Comparison of ENCODE assay signal across 7 cellular contexts in the genomic region with DNA sequence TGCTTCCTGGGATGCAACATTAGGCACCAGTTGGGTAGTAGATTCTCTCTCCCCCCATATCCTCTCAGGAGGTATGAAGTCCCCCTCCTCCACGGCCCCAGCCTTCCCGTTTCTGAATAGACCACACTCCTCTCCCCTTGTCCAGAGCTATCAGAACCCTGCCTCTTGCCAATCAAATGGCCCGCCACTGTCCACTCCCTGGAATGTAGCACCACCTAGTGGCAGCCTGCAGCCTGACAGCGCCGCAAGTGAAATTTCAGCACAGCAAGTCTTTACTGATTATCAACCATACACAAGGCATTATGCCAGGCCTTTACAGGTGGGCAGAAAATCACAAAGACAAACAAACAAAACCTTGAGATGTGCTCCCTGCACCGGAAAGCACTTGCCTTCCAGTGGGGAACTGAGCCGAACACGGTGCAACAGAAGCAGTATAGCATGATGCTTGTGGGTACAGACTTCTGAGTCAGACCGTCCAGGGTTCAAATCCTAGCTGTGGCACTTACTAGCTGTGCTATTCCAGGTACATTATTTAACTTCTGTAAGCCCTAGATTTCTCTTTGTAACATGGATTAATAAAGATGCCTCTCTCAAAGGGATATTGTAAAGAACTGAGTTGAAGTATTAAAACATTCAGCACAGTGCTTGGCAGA.
DNase-seq lines count a peak whose midpoint lies in the region; ATAC-seq and TF ChIP-seq lines count a peak whose summit lies in the region.

No MANE protein-coding gene starts in this region.

- POLR2A ChIA-PET in RWPE1 (lab: Yijun Ruan, JAX; ENCODE audit: low non-redundant PET), result no interaction called here

- TF ChIP-seq CTCF in GM10266 (IDR thresholded peaks at IDR 0.05; ENCODE audit: control insufficient read depth, insufficient read depth, low read depth, missing control alignments) (peak; percentile 97), RWPE1 (conservative IDR thresholded peaks at IDR 0.05; ENCODE audit: low read depth) (peak; percentile 86), left ventricle myocardium inferior (IDR thresholded peaks at IDR 0.05; ENCODE audit: borderline replicate concordance) (peak; percentile 87), sigmoid colon (IDR thresholded peaks at IDR 0.05) (peak in 3 of 4 experiments; percentile 45 to 71 (median 51))

- H3K27me3 ChIP-seq in left ventricle myocardium inferior (ENCODE audit: low read depth), result peaks cover 72% of the 10 kb centered on the region
- peaks cover 0 to 9% (median 7%) of the 10 kb centered on the region in 3 donors for H3K27me3 ChIP-seq in sigmoid colon

- no peak overlapping the region for H3K27ac ChIP-seq in RWPE1
- H3K27ac ChIP-seq in left ventricle myocardium inferior (replicated peaks), result no peak overlapping the region
- H3K27ac ChIP-seq in sigmoid colon, result no peak overlapping the region

- CTCF ChIA-PET in RWPE1 (lab: Yijun Ruan, JAX), result interaction anchor here (0.6 kb wide), 2 partner anchors 15 to 637 kb away, joined by 3 read pairs; no protein-coding TSS in a partner anchor

- TF ChIP-seq POLR2A in sigmoid colon (IDR thresholded peaks at IDR 0.05), result no peak

- no peak for ATAC-seq in GM18907 (IDR thresholded peaks at IDR 0.05; ENCODE audit: unreplicated experiment)

- H3K4me1 ChIP-seq in left ventricle myocardium inferior (no peaks in the 10 kb centered on the region), sigmoid colon (no peaks in the 10 kb centered on the region)

- peak; percentile 69 for DNase-seq in GM10266 (ENCODE audit: extremely low spot score)
- DNase-seq in Jurkat, Clone E6-1 (ENCODE audit: low read depth, low spot score), result peak; percentile 28
- DNase-seq in RWPE1 (ENCODE audit: low spot score), result peak; percentile 23
- DNase-seq in activated naive CD4-positive, alpha-beta T cell treated with anti-CD3 and anti-CD28 coated beads, Interleukin-2, amount 50 U/mL, for 16 hours, result peak; percentile 43
- DNase-seq in left ventricle myocardium inferior, result peak; percentile 42
- DNase-seq in sigmoid colon, result no peak

- intact Hi-C loops in left ventricle myocardium inferior (cut with micrococcal nuclease), result no loop called here
- intact Hi-C loops in sigmoid colon (cut with DNase I), result no loop called here

- H3K36me3 ChIP-seq in left ventricle myocardium inferior (no peaks in the 10 kb centered on the region), sigmoid colon (no peaks in the 10 kb centered on the region)

- WGBS in sigmoid colon, 2 donors, result 13 to 25% methylated on average over 9 of the region's 9 CpGs

- H3K9me3 ChIP-seq in left ventricle myocardium inferior (replicated peaks) (peaks cover 23% of the 10 kb centered on the region), sigmoid colon (peaks cover 0 to 5% (median 0%) of the 10 kb centered on the region in 4 donors)

- no peak overlapping the region for H3K4me3 ChIP-seq in Jurkat, Clone E6-1 (ENCODE audit: low read length)
- H3K4me3 ChIP-seq in left ventricle myocardium inferior, result no peak overlapping the region
- no peak overlapping the region for H3K4me3 ChIP-seq in sigmoid colon

- TF ChIP-seq EP300 in sigmoid colon (IDR thresholded peaks at IDR 0.05), result no peak
